ENCODE assay signal across 32 cellular contexts in genomic region chr10:90430186-90430585, GRCh38.
"Had no signal": no experiment of that assay in that cellular context is flagged by ENCODE, and none has a peak within 500 bp of the region (broad histone marks: within the 10 kb centered on the region; RNA-seq: fewer than 3 reads in every experiment).

No MANE protein-coding gene starts in this region.

- H3K27me3 ChIP-seq: adrenal gland, body of pancreas, breast epithelium, cardiac muscle cell, colonic mucosa, esophagus muscularis mucosa, gastroesophageal sphincter, heart right ventricle had no signal

- H3K27ac ChIP-seq: adrenal gland, body of pancreas, breast epithelium, cardiac muscle cell, colonic mucosa, dorsolateral prefrontal cortex, esophagus muscularis mucosa, gastroesophageal sphincter, heart right ventricle had no signal

- DNase-seq: activated CD4-positive, alpha-beta memory T cell treated with anti-CD3 and anti-CD28 coated beads for 36 hours; activated CD4-positive, alpha-beta T cell treated with anti-CD3 and anti-CD28 coated beads for 36 hours; activated CD4-positive, alpha-beta T cell treated with anti-CD3 and anti-CD28 coated beads, Interleukin-2, amount 10 ng/mL, durations not matched to agents 24 days and 14 days; activated CD4-positive, CD25-positive, alpha-beta regulatory T cell; activated CD4-positive, CD25-positive, alpha-beta regulatory T cell treated with anti-CD3 and anti-CD28 coated beads, Interleukin-2, amount 50 U/mL, for 72 hours; activated CD8-positive, alpha-beta memory T cell treated with anti-CD3 and anti-CD28 coated beads, Interleukin-2, amount 10 ng/mL, durations not matched to agents 7 days and 5 days; activated CD8-positive, alpha-beta memory T cell treated with anti-CD3 and anti-CD28 coated beads, Interleukin-2, amount 50 U/mL, for 4 hours; activated CD8-positive, alpha-beta T cell treated with anti-CD3 and anti-CD28 coated beads, Interleukin-2, amount 10 ng/mL, durations not matched to agents 7 days and 5 days; activated effector memory CD4-positive, alpha-beta T cell treated with anti-CD3 and anti-CD28 coated beads, Interleukin-2, amount 50 U/mL, for 16 hours; activated naive CD4-positive, alpha-beta T cell treated with anti-CD3 and anti-CD28 coated beads for 36 hours; activated naive CD8-positive, alpha-beta T cell treated with anti-CD3 and anti-CD28 coated beads for 36 hours; activated naive CD8-positive, alpha-beta T cell treated with anti-CD3 and anti-CD28 coated beads, Interleukin-2, amount 50 U/mL, for 24 hours; activated T-cell treated with anti-CD3 and anti-CD28 coated beads, Interleukin-2, amount 50 U/mL, for 1 hour; activated T-cell treated with anti-CD3 and anti-CD28 coated beads, Interleukin-2, amount 50 U/mL, for 48 hours; adrenal gland; amygdala; aorta; body of pancreas; central memory CD4-positive, alpha-beta T cell; cerebellar nuclear complex; colonic mucosa; dorsolateral prefrontal cortex; effector memory CD4-positive, alpha-beta T cell; endodermal cell; erythroblast; foreskin melanocyte; heart right ventricle; T-helper 2 cell had no signal

- H3K4me1 ChIP-seq: adrenal gland, body of pancreas, breast epithelium, colonic mucosa, esophagus muscularis mucosa, gastroesophageal sphincter, heart right ventricle had no signal

- H3K36me3 ChIP-seq: adrenal gland, breast epithelium, cardiac muscle cell, colonic mucosa, esophagus muscularis mucosa, gastroesophageal sphincter, heart right ventricle had no signal

- ATAC-seq: activated CD4-positive, alpha-beta T cell treated with anti-CD3 and anti-CD28 coated beads for 36 hours; activated CD8-positive, alpha-beta memory T cell treated with anti-CD3 and anti-CD28 coated beads, Interleukin-2, amount 10 ng/mL, durations not matched to agents 7 days and 5 days; activated CD8-positive, alpha-beta T cell treated with anti-CD3 and anti-CD28 coated beads, Interleukin-2, amount 10 ng/mL, durations not matched to agents 7 days and 5 days; activated naive CD8-positive, alpha-beta T cell treated with anti-CD3 and anti-CD28 coated beads, Interleukin-2, amount 50 U/mL, for 24 hours; body of pancreas; gastroesophageal sphincter; heart right ventricle had no signal

- H3K4me3 ChIP-seq: adrenal gland, body of pancreas, breast epithelium, cardiac muscle cell, colonic mucosa, dorsolateral prefrontal cortex, esophagus muscularis mucosa, gastroesophageal sphincter, heart right ventricle had no signal
